In genomic region chr12:108858399-108859074, GRCh38 we compare ENCODE assay signal across 8 cellular contexts. TPM values are rescaled to one million over a fixed set of nuclear protein-coding genes. Genes with fewer than 3 reads are reported as not detected.
DNase-seq lines count a peak whose midpoint lies in the region; ATAC-seq, FAIRE-seq and TF ChIP-seq lines count a peak whose summit lies in the region.

No MANE protein-coding gene starts in this region.

- FAIRE-seq in GM12891 (lab: Jason Lieb, UNC): no peak

- H3K4me3 ChIP-seq in left lung (peak overlapping the region; percentile 46 to 82), testis (peak overlapping the region; percentile 60 to 74)

- DNase-seq in activated CD4-positive, alpha-beta T cell treated with anti-CD3 and anti-CD28 coated beads for 36 hours: no peak
- DNase-seq in activated CD4-positive, alpha-beta T cell treated with anti-CD3 and anti-CD28 coated beads for 48 hours: no peak
- no peak for DNase-seq in activated naive CD8-positive, alpha-beta T cell treated with anti-CD3 and anti-CD28 coated beads for 36 hours
- DNase-seq in left lung (peak in 1 of 2 donors; percentile 39), testis (no peak), NCI-H1092 treated with DMSO at 0.1 percent for 48 hours (lab: John Stamatoyannopoulos, UW) (no peak), GM12891 (ENCODE audit: insufficient read length, low spot score) (no peak)

- no peak for ATAC-seq in activated CD4-positive, alpha-beta T cell treated with anti-CD3 and anti-CD28 coated beads for 36 hours
- ATAC-seq in left lung: no peak
- no peak for ATAC-seq in HG02973 (IDR thresholded peaks at IDR 0.05; ENCODE audit: unreplicated experiment)

- CTCF ChIA-PET in activated CD4-positive, alpha-beta T cell treated with anti-CD3 and anti-CD28 coated beads for 36 hours (lab: Charles Lee): interaction anchor here (0.7 to 1.0 kb wide), 3 partner anchors 8 to 194 kb away, joined by 3 read pairs; no protein-coding TSS in a partner anchor

- peaks cover 34 to 82% of the 10 kb centered on the region in 2 donors for H3K4me1 ChIP-seq in left lung
- H3K4me1 ChIP-seq in testis: peaks cover 35% of the 10 kb centered on the region

- H3K9me3 Mint-ChIP-seq in activated CD4-positive, alpha-beta T cell treated with anti-CD3 and anti-CD28 coated beads for 36 hours (ENCODE audit: low read depth): peaks cover 4% of the 10 kb centered on the region
- peaks cover 6% of the 10 kb centered on the region for H3K9me3 Mint-ChIP-seq in activated naive CD8-positive, alpha-beta T cell treated with anti-CD3 and anti-CD28 coated beads for 36 hours

- TF ChIP-seq CTCF in left lung (IDR thresholded peaks at IDR 0.05): no peak
- no peak for TF ChIP-seq CTCF in testis (IDR thresholded peaks at IDR 0.05)

- peak overlapping the region; percentile 89 for H3K27ac Mint-ChIP-seq in activated CD4-positive, alpha-beta T cell treated with anti-CD3 and anti-CD28 coated beads for 36 hours
- H3K27ac Mint-ChIP-seq in activated naive CD8-positive, alpha-beta T cell treated with anti-CD3 and anti-CD28 coated beads for 36 hours: peak overlapping the region; percentile 90

- H3K27ac ChIP-seq in left lung: peak overlapping the region; percentile 88 to 91
- peak overlapping the region; percentile 50 to 81 for H3K27ac ChIP-seq in testis

- intact Hi-C loops in activated CD4-positive, alpha-beta T cell treated with anti-CD3 and anti-CD28 coated beads for 36 hours (cut with DNase I, micrococcal nuclease): loop anchor here (5.0 to 10.0 kb wide), 6 partner anchors 239 to 1171 kb away; partner anchors contain the start of genes FAM222A (in 1 of the 2), GLTP (in 1 of the 2), ISCU (in 1 of the 2) and MMAB (in 1 of the 2)
- intact Hi-C loops in left lung (cut with DNase I): no loop called here
- intact Hi-C loops in testis (cut with DNase I; ENCODE audit: low total_unique reads): loop anchor here (10.0 kb wide), 1 partner anchor 194 kb away; no protein-coding TSS in a partner anchor

- peaks cover 43% of the 10 kb centered on the region for H3K4me1 Mint-ChIP-seq in activated CD4-positive, alpha-beta T cell treated with anti-CD3 and anti-CD28 coated beads for 36 hours
- peaks cover 39% of the 10 kb centered on the region for H3K4me1 Mint-ChIP-seq in activated naive CD8-positive, alpha-beta T cell treated with anti-CD3 and anti-CD28 coated beads for 36 hours

- no peaks in the 10 kb centered on the region for H3K27me3 ChIP-seq in left lung
- no peaks in the 10 kb centered on the region for H3K27me3 ChIP-seq in testis

- H3K4me3 Mint-ChIP-seq in activated CD4-positive, alpha-beta T cell treated with anti-CD3 and anti-CD28 coated beads for 36 hours: peak overlapping the region; percentile 82
- peak overlapping the region; percentile 85 for H3K4me3 Mint-ChIP-seq in activated naive CD8-positive, alpha-beta T cell treated with anti-CD3 and anti-CD28 coated beads for 36 hours

- H3K9me3 ChIP-seq in left lung: no peaks in the 10 kb centered on the region
- no peaks in the 10 kb centered on the region for H3K9me3 ChIP-seq in testis

- POLR2A ChIA-PET in activated CD4-positive, alpha-beta T cell treated with anti-CD3 and anti-CD28 coated beads for 36 hours (lab: Charles Lee): interaction anchor here (0.6 kb wide), 1 partner anchor 197 kb away, joined by 3 read pairs; no protein-coding TSS in a partner anchor

- peaks cover 2% of the 10 kb centered on the region for H3K27me3 Mint-ChIP-seq in activated CD4-positive, alpha-beta T cell treated with anti-CD3 and anti-CD28 coated beads for 36 hours
- H3K27me3 Mint-ChIP-seq in activated naive CD8-positive, alpha-beta T cell treated with anti-CD3 and anti-CD28 coated beads for 36 hours: peaks cover 12% of the 10 kb centered on the region

- TF ChIP-seq POLR2A in testis (IDR thresholded peaks at IDR 0.05) (no peak), GM12891 (IDR thresholded peaks at IDR 0.05; ENCODE audit: low read depth, low read length) (no peak)

- H3K36me3 Mint-ChIP-seq in activated CD4-positive, alpha-beta T cell treated with anti-CD3 and anti-CD28 coated beads for 36 hours (ENCODE audit: low read depth): peaks cover 10% of the 10 kb centered on the region
- H3K36me3 Mint-ChIP-seq in activated naive CD8-positive, alpha-beta T cell treated with anti-CD3 and anti-CD28 coated beads for 36 hours: peaks cover 27% of the 10 kb centered on the region

- 4 to 8% methylated on average over 16 of the region's 16 CpGs for WGBS in testis, 2 donors

- H3K36me3 ChIP-seq in left lung: no peaks in the 10 kb centered on the region
- H3K36me3 ChIP-seq in testis (ENCODE audit: low read depth, missing control alignments): no peaks in the 10 kb centered on the region

TF ChIP-seq in GM12891, 5 proteins besides CTCF, POLR2A, EP300 and RAD21:
- TF ChIP-seq TAF1 (IDR thresholded peaks at IDR 0.05; ENCODE audit: low read depth, low read length): no peak
- no peak for TF ChIP-seq SPI1 (IDR thresholded peaks at IDR 0.05; ENCODE audit: low read depth, low read length)
- TF ChIP-seq POU2F2 (IDR thresholded peaks at IDR 0.05; ENCODE audit: low read depth, low read length): no peak
- TF ChIP-seq PAX5 (IDR thresholded peaks at IDR 0.05; ENCODE audit: insufficient read depth, low read length, severe bottlenecking): no peak
- no peak for TF ChIP-seq POLR2AphosphoS5 (IDR thresholded peaks at IDR 0.05; ENCODE audit: low read depth, low read length)

RNA-seq across cellular contexts. Expression of gene SSH1, which starts 1.2 kb away (rescaled TPM):
- total RNA-seq in activated CD4-positive, alpha-beta T cell treated with anti-CD3 and anti-CD28 coated beads for 36 hours: 10 to 100 TPM; 25.0 to 25.4 TPM
- total RNA-seq in activated naive CD8-positive, alpha-beta T cell treated with anti-CD3 and anti-CD28 coated beads for 36 hours: 10 to 100 TPM; 20.7 to 26.9 TPM
- 10 to 100 TPM; 43.5 to 48.8 TPM for total RNA-seq in left lung
- 10 to 100 TPM; 29.1 to 31.5 TPM for total RNA-seq in testis
- polyA plus RNA-seq in testis (ENCODE audit: insufficient read depth, low read depth, low replicate concordance): 18.9 TPM
- 10.2 TPM for polyA plus RNA-seq in GM12891 (2012; ENCODE audit: low read depth, missing spikeins)

RNA-seq across cellular contexts. Expression of gene DAO, which starts 21.4 kb away (rescaled TPM):
- total RNA-seq in activated CD4-positive, alpha-beta T cell treated with anti-CD3 and anti-CD28 coated beads for 36 hours: not detected
- total RNA-seq in activated naive CD8-positive, alpha-beta T cell treated with anti-CD3 and anti-CD28 coated beads for 36 hours: not detected
- total RNA-seq in left lung: not detected
- under 1 TPM; 0.79 to 0.81 TPM for total RNA-seq in testis
- polyA plus RNA-seq in testis (ENCODE audit: insufficient read depth, low read depth, low replicate concordance): 0.46 TPM
- not detected for polyA plus RNA-seq in GM12891 (2012; ENCODE audit: low read depth, missing spikeins)

Comparison
In these comparisons a context has a peak if more than half of its experiments do, and no peak if none do; other contexts are left out.
1. intact Hi-C loops: an anchor here in activated CD4-positive, alpha-beta T cell treated with anti-CD3 and anti-CD28 coated beads for 36 hours (5.0 to 10.0 kb wide) and testis (10.0 kb wide); none called in left lung.